ENCODE assay signal across 10 cellular contexts in genomic region chr5:88878976-88879375, GRCh38. TPM values are rescaled to one million over a fixed set of nuclear protein-coding genes. Genes with fewer than 3 reads are reported as not detected.
DNase-seq lines count a peak whose midpoint lies in the region; ATAC-seq and TF ChIP-seq lines count a peak whose summit lies in the region.
"Had no signal": no experiment of that assay in that cellular context is flagged by ENCODE, and none has a peak within 500 bp of the region (broad histone marks: within the 10 kb centered on the region; RNA-seq: fewer than 3 reads in every experiment).

No MANE protein-coding gene starts in this region.

- peaks cover 14 to 48% of the 10 kb centered on the region in 2 donors for H3K36me3 Mint-ChIP-seq in stimulated activated naive B cell treated with anti-CD40 and anti-IgM and Interleukin-4, amounts not matched to agents 10 μg/mL and 1 μg/mL and 100 μg/mL, for 72 hours
- H3K36me3 Mint-ChIP-seq in activated T-helper 2 cell treated with anti-CD3 and anti-CD28 coated beads, Interferon-gamma antibody, Interleukin-2, Interleukin-4, amounts not matched to agents 10 μg/mL and 5 μg/mL and 100 μg/mL, durations not matched to agents 14 hours and 24 hours and 36 hours (ENCODE audit: low read depth) = no peaks in the 10 kb centered on the region
- H3K36me3 Mint-ChIP-seq: activated naive CD4-positive, alpha-beta T cell treated with anti-CD3 and anti-CD28 coated beads, Interleukin-2, amount 50 U/mL, for 24 hours had no signal

- TF ChIP-seq CTCF in GM12873 (IDR thresholded peaks at IDR 0.05; ENCODE audit: insufficient read depth, low read depth, low read length, missing control alignments) = peak; percentile 11

- no peak for ATAC-seq in stimulated activated naive B cell treated with anti-CD40 and anti-IgM and Interleukin-4, amounts not matched to agents 10 μg/mL and 1 μg/mL and 100 μg/mL, for 72 hours (replicated peaks)

- peaks cover 6 to 21% of the 10 kb centered on the region in 2 donors for H3K4me1 Mint-ChIP-seq in stimulated activated naive B cell treated with anti-CD40 and anti-IgM and Interleukin-4, amounts not matched to agents 10 μg/mL and 1 μg/mL and 100 μg/mL, for 72 hours
- H3K4me1 Mint-ChIP-seq in activated T-helper 2 cell treated with anti-CD3 and anti-CD28 coated beads, Interferon-gamma antibody, Interleukin-2, Interleukin-4, amounts not matched to agents 10 μg/mL and 5 μg/mL and 100 μg/mL, durations not matched to agents 14 hours and 24 hours and 36 hours (ENCODE audit: low read depth) = peaks cover 15% of the 10 kb centered on the region

- intact Hi-C loops in activated T-helper 2 cell treated with anti-CD3 and anti-CD28 coated beads, Interferon-gamma antibody, Interleukin-2, Interleukin-4, amounts not matched to agents 10 μg/mL and 5 μg/mL and 100 μg/mL, durations not matched to agents 14 hours and 24 hours and 36 hours (cut with micrococcal nuclease) = no loop called here

- H3K9me3 Mint-ChIP-seq in stimulated activated naive B cell treated with anti-CD40 and anti-IgM and Interleukin-4, amounts not matched to agents 10 μg/mL and 1 μg/mL and 100 μg/mL, for 72 hours = no peaks in the 10 kb centered on the region
- H3K9me3 Mint-ChIP-seq in activated T-helper 2 cell treated with anti-CD3 and anti-CD28 coated beads, Interferon-gamma antibody, Interleukin-2, Interleukin-4, amounts not matched to agents 10 μg/mL and 5 μg/mL and 100 μg/mL, durations not matched to agents 14 hours and 24 hours and 36 hours = no peaks in the 10 kb centered on the region
- H3K9me3 Mint-ChIP-seq: activated naive CD4-positive, alpha-beta T cell treated with anti-CD3 and anti-CD28 coated beads, Interleukin-2, amount 50 U/mL, for 24 hours had no signal

- peak overlapping the region; percentile 66 for H3K4me3 Mint-ChIP-seq in stimulated activated naive B cell treated with anti-CD40 and anti-IgM and Interleukin-4, amounts not matched to agents 10 μg/mL and 1 μg/mL and 100 μg/mL, for 72 hours
- H3K4me3 Mint-ChIP-seq in activated T-helper 2 cell treated with anti-CD3 and anti-CD28 coated beads, Interferon-gamma antibody, Interleukin-2, Interleukin-4, amounts not matched to agents 10 μg/mL and 5 μg/mL and 100 μg/mL, durations not matched to agents 14 hours and 24 hours and 36 hours (ENCODE audit: low read depth) = no peak overlapping the region
- H3K4me3 Mint-ChIP-seq: activated naive CD4-positive, alpha-beta T cell treated with anti-CD3 and anti-CD28 coated beads, Interleukin-2, amount 50 U/mL, for 24 hours had no signal

- H3K27ac Mint-ChIP-seq in stimulated activated naive B cell treated with anti-CD40 and anti-IgM and Interleukin-4, amounts not matched to agents 10 μg/mL and 1 μg/mL and 100 μg/mL, for 72 hours = no peak overlapping the region
- no peak overlapping the region for H3K27ac Mint-ChIP-seq in activated T-helper 2 cell treated with anti-CD3 and anti-CD28 coated beads, Interferon-gamma antibody, Interleukin-2, Interleukin-4, amounts not matched to agents 10 μg/mL and 5 μg/mL and 100 μg/mL, durations not matched to agents 14 hours and 24 hours and 36 hours
- H3K27ac Mint-ChIP-seq: activated naive CD4-positive, alpha-beta T cell treated with anti-CD3 and anti-CD28 coated beads, Interleukin-2, amount 50 U/mL, for 24 hours had no signal

- H3K27me3 Mint-ChIP-seq in stimulated activated naive B cell treated with anti-CD40 and anti-IgM and Interleukin-4, amounts not matched to agents 10 μg/mL and 1 μg/mL and 100 μg/mL, for 72 hours = no peaks in the 10 kb centered on the region
- H3K27me3 Mint-ChIP-seq in activated T-helper 2 cell treated with anti-CD3 and anti-CD28 coated beads, Interferon-gamma antibody, Interleukin-2, Interleukin-4, amounts not matched to agents 10 μg/mL and 5 μg/mL and 100 μg/mL, durations not matched to agents 14 hours and 24 hours and 36 hours (ENCODE audit: low read depth) = peaks cover 49% of the 10 kb centered on the region

- DNase-seq in MV-4-11 (lab: John Stamatoyannopoulos, UW) (peak; percentile 30), dermis blood vessel endothelial cell (peak; percentile 54), GM19238 (ENCODE audit: insufficient read length, low spot score) (no peak), HK-2 (ENCODE audit: unreplicated experiment) (no peak), ureter (ENCODE audit: low spot score) (no peak)
- no peak for DNase-seq in stimulated activated naive B cell treated with anti-CD40 and anti-IgM and Interleukin-4, amounts not matched to agents 10 μg/mL and 1 μg/mL and 100 μg/mL, for 72 hours
- DNase-seq in activated T-helper 2 cell treated with anti-CD3 and anti-CD28 coated beads, Interferon-gamma antibody, Interleukin-2, Interleukin-4, amounts not matched to agents 10 μg/mL and 5 μg/mL and 100 μg/mL, durations not matched to agents 14 hours and 24 hours and 36 hours (ENCODE audit: low spot score) = no peak
- DNase-seq: activated CD4-positive, alpha-beta T cell treated with anti-CD3 and anti-CD28 coated beads, Interleukin-2, amount 50 U/mL, for 48 hours had no signal

RNA-seq across cellular contexts. Expression of gene MEF2C, which starts 4.0 kb away (rescaled TPM):
- 132 and 169 TPM in 2 replicates for total RNA-seq in dermis blood vessel endothelial cell
- 0.25 and 0.30 TPM in 2 replicates for total RNA-seq in activated T-helper 2 cell treated with anti-CD3 and anti-CD28 coated beads, Interferon-gamma antibody, Interleukin-2, Interleukin-4, amounts not matched to agents 10 μg/mL and 5 μg/mL and 100 μg/mL, durations not matched to agents 14 hours and 24 hours and 36 hours
- total RNA-seq in ureter = 57.7 TPM

Comparison
In these comparisons a context has a peak if more than half of its experiments do, and no peak if none do; other contexts are left out.
1. DNase-seq: peak in MV-4-11 (single experiment) and dermis blood vessel endothelial cell (single experiment); none in stimulated activated naive B cell treated with anti-CD40 and anti-IgM and Interleukin-4, amounts not matched to agents 10 μg/mL and 1 μg/mL and 100 μg/mL, for 72 hours (single experiment), GM19238 (single experiment), activated T-helper 2 cell treated with anti-CD3 and anti-CD28 coated beads, Interferon-gamma antibody, Interleukin-2, Interleukin-4, amounts not matched to agents 10 μg/mL and 5 μg/mL and 100 μg/mL, durations not matched to agents 14 hours and 24 hours and 36 hours (single experiment), HK-2 (single experiment) and ureter (single experiment).
2. RNA of gene MEF2C, which starts 4.0 kb away (total RNA-seq): 132 to 169 TPM in dermis blood vessel endothelial cell and 57.7 TPM in ureter (single experiment); 0.25 to 0.30 TPM in activated T-helper 2 cell treated with anti-CD3 and anti-CD28 coated beads, Interferon-gamma antibody, Interleukin-2, Interleukin-4, amounts not matched to agents 10 μg/mL and 5 μg/mL and 100 μg/mL, durations not matched to agents 14 hours and 24 hours and 36 hours; every median in the first group is over 10 times any median in the second.